Comparison of ENCODE assay signal across 8 cellular contexts in the genomic region with DNA sequence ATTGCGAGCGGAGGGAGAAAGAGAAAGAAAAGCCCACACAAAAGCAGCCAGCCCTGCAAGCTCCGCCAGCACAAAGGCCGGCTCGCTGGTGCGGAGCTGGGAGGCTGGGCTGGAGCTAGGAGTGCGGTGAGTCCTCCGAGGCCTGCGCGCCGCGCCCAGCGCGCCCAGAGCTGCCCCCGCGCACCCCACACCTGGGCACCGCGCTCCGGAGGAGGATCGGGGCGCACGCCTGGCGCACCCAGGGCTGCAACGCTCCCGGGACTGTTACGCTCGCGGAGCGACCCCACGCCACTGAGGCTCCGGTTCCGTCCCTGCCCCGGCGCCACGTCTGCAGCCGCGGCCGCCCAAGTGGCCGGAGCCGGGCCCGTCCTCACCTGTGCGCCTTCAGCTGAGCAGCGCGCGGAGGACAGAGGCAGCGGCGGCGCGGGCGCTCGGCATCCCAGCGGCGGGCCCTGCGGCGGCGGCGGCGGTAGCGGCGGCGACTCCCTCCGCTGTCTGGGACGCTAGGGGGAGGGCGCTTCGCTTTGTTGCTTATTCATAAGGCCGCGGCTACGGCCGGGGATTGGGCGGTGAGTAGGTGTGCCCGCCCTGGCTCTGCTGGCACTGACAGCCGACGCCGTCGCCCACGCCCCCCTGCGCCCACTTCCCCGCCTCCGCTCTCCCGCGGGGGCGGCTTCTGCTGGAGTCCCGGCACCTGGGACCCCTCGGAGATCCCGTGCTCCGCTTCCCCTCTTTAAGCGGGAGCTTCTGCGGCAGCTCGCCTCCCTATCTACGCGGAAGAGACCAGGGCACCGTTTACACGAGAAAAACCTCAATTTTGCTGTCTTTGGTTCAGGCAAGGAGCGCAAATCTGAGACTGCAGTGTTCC.
DNase-seq lines count a peak whose midpoint lies in the region; ATAC-seq and TF ChIP-seq lines count a peak whose summit lies in the region.

A gene with protein sequence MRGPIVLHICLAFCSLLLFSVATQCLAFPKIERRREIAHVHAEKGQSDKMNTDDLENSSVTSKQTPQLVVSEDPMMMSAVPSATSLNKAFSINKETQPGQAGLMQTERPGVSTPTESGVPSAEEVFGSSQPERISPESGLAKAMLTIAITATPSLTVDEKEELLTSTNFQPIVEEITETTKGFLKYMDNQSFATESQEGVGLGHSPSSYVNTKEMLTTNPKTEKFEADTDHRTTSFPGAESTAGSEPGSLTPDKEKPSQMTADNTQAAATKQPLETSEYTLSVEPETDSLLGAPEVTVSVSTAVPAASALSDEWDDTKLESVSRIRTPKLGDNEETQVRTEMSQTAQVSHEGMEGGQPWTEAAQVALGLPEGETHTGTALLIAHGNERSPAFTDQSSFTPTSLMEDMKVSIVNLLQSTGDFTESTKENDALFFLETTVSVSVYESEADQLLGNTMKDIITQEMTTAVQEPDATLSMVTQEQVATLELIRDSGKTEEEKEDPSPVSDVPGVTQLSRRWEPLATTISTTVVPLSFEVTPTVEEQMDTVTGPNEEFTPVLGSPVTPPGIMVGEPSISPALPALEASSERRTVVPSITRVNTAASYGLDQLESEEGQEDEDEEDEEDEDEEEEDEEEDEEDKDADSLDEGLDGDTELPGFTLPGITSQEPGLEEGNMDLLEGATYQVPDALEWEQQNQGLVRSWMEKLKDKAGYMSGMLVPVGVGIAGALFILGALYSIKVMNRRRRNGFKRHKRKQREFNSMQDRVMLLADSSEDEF (minus strand): TSS at position 513 of the 868 bp plus-strand sequence. CDS start 12,855 bp downstream, outside the sequence.

- DNase-seq in GM13976 (ENCODE audit: low spot score) (peak; percentile 70), NCI-H1694 (lab: John Stamatoyannopoulos, UW) (peak; percentile 80), T-helper 9 cell (peak; percentile 24), astrocyte of the hippocampus (ENCODE audit: low read depth, low spot score) (peak; percentile 95), hypothalamus (lab: John Stamatoyannopoulos, UW) (peak in 50 of 51 donors; percentile 17 to 88 (median 71)), retina (peak; percentile 91), KG1 (lab: John Stamatoyannopoulos, UW) (no peak)

- no peak for TF ChIP-seq CTCF in GM13976 (IDR thresholded peaks at IDR 0.05; ENCODE audit: borderline replicate concordance, control extremely low read depth, extremely low read depth, insufficient read depth, missing control alignments)

- in situ Hi-C loops in GM13976 (cut with MboI; ENCODE audit: low sequenced_read_pairs, unreplicated experiment) = no loop called here

- ATAC-seq in HG02870 (IDR thresholded peaks at IDR 0.05; ENCODE audit: unreplicated experiment) = peak; percentile 95
